ENCODE assay signal across 19 cellular contexts in genomic region chr18:27712066-27712465, GRCh38.
DNase-seq lines count a peak whose midpoint lies in the region; ATAC-seq, FAIRE-seq and TF ChIP-seq lines count a peak whose summit lies in the region.
"Had no signal": no experiment of that assay in that cellular context is flagged by ENCODE, and none has a peak within 500 bp of the region (broad histone marks: within the 10 kb centered on the region; RNA-seq: fewer than 3 reads in every experiment).

No MANE protein-coding gene starts in this region.

- H3K36me3 ChIP-seq in HAP-1 (replicated peaks) (no peaks in the 10 kb centered on the region), astrocyte (ENCODE audit: insufficient read depth, low read length) (no peaks in the 10 kb centered on the region), neuronal stem cell (replicated peaks in 1 of 2; ENCODE audit: control insufficient read depth in 2 of 2, insufficient read depth in 2 of 2, low read length in 2 of 2) (no peaks in the 10 kb centered on the region), thyroid gland (no peaks in the 10 kb centered on the region)
- H3K36me3 ChIP-seq: BE2C, right lobe of liver, suprapubic skin had no signal

- DNase-seq in HAP-1 (ENCODE audit: low spot score in 2 of 2) (peak; percentile 26 to 67), NCI-H345 (lab: John Stamatoyannopoulos, UW) (peak; percentile 65), astrocyte (ENCODE audit: low read depth) (no peak), neuronal stem cell (ENCODE audit: low spot score) (no peak), thyroid gland (no peak)
- no peak for DNase-seq in activated CD4-positive, alpha-beta T cell treated with anti-CD3 and anti-CD28 coated beads, Interleukin-2, amount 10 ng/mL, durations not matched to agents 7 days and 5 days
- DNase-seq: activated CD8-positive, alpha-beta memory T cell treated with anti-CD3 and anti-CD28 coated beads for 24 hours; activated effector memory CD4-positive, alpha-beta T cell treated with anti-CD3 and anti-CD28 coated beads, Interleukin-2, amount 50 U/mL, for 16 hours; aorta; BE2C; cortex of kidney; DND-41; NCI-H2227 treated with DMSO at 0.1 percent for 48 hours; right lobe of liver; stimulated activated CD4-positive, alpha-beta T cell treated with anti-CD3 and anti-CD28 coated beads, Interleukin-2, amount 100 ng/mL, for 24 hours had no signal

- H3K4me1 ChIP-seq in HAP-1, result peaks cover 13% of the 10 kb centered on the region
- H3K4me1 ChIP-seq in astrocyte (ENCODE audit: insufficient read depth, low read length), result peaks cover 32% of the 10 kb centered on the region
- peaks cover 8 to 33% of the 10 kb centered on the region in 2 donors for H3K4me1 ChIP-seq in neuronal stem cell (ENCODE audit: control insufficient read depth in 2 of 2, insufficient read depth in 1 of 2, low read depth in 1 of 2, low read length in 2 of 2)
- no peaks in the 10 kb centered on the region for H3K4me1 ChIP-seq in thyroid gland
- H3K4me1 ChIP-seq: BE2C, suprapubic skin had no signal

- H3K9ac ChIP-seq in astrocyte (ENCODE audit: low read length) (no peak overlapping the region), neuronal stem cell (ENCODE audit: low read depth, low read length, poor library complexity) (no peak overlapping the region)

- H3K4me2 ChIP-seq in astrocyte (ENCODE audit: low read length) (peak overlapping the region; percentile 10), neuronal stem cell (ENCODE audit: insufficient read depth, low read length, poor library complexity, severe bottlenecking) (no peak overlapping the region)

- no peak overlapping the region for H4K8ac ChIP-seq in neuronal stem cell (ENCODE audit: low read depth, low read length)

- in situ Hi-C loops in HAP-1 (cut with MboI; ENCODE audit: low sequenced_read_pairs), result no loop called here

- no peak for ATAC-seq in HG02571 (IDR thresholded peaks at IDR 0.05; ENCODE audit: unreplicated experiment)
- ATAC-seq: natural killer cell treated with Interleukin-12 subunit alpha and Interleukin-12 subunit beta and Interleukin-15 and Interleukin-18, amount 100 ng/mL, for 72 hours; Panc1; right lobe of liver had no signal

- no peak for TF ChIP-seq POLR2A in thyroid gland (IDR thresholded peaks at IDR 0.05)

- no peak overlapping the region for H3K4ac ChIP-seq in neuronal stem cell (ENCODE audit: low read length)

- H3K36me3 Mint-ChIP-seq in astrocyte (ENCODE audit: low read depth, unreplicated experiment), result no peaks in the 10 kb centered on the region
- H3K36me3 Mint-ChIP-seq in activated CD4-positive, alpha-beta T cell treated with anti-CD3 and anti-CD28 coated beads, Interleukin-2, amount 10 ng/mL, durations not matched to agents 7 days and 5 days (ENCODE audit: low read depth), result no peaks in the 10 kb centered on the region
- H3K36me3 Mint-ChIP-seq: natural killer cell treated with Interleukin-12 subunit alpha and Interleukin-12 subunit beta and Interleukin-15 and Interleukin-18, amount 100 ng/mL, for 72 hours had no signal

- no peak overlapping the region for H2BK12ac ChIP-seq in neuronal stem cell (ENCODE audit: low read length)

- H3K27ac Mint-ChIP-seq in astrocyte (ENCODE audit: unreplicated experiment), result peak overlapping the region; percentile 82
- H3K27ac Mint-ChIP-seq in activated CD4-positive, alpha-beta T cell treated with anti-CD3 and anti-CD28 coated beads, Interleukin-2, amount 10 ng/mL, durations not matched to agents 7 days and 5 days, result no peak overlapping the region
- H3K27ac Mint-ChIP-seq: natural killer cell treated with Interleukin-12 subunit alpha and Interleukin-12 subunit beta and Interleukin-15 and Interleukin-18, amount 100 ng/mL, for 72 hours had no signal

- H3K27me3 Mint-ChIP-seq in astrocyte (ENCODE audit: low read depth, unreplicated experiment), result no peaks in the 10 kb centered on the region
- no peaks in the 10 kb centered on the region for H3K27me3 Mint-ChIP-seq in activated CD4-positive, alpha-beta T cell treated with anti-CD3 and anti-CD28 coated beads, Interleukin-2, amount 10 ng/mL, durations not matched to agents 7 days and 5 days
- H3K27me3 Mint-ChIP-seq: natural killer cell treated with Interleukin-12 subunit alpha and Interleukin-12 subunit beta and Interleukin-15 and Interleukin-18, amount 100 ng/mL, for 72 hours had no signal

- H3K79me1 ChIP-seq in neuronal stem cell (ENCODE audit: low read depth, low read length), result no peaks in the 10 kb centered on the region

- H3K27me3 ChIP-seq in HAP-1 (ENCODE audit: low read depth) (no peaks in the 10 kb centered on the region), astrocyte (ENCODE audit: insufficient read depth, low read length) (no peaks in the 10 kb centered on the region), neuronal stem cell (ENCODE audit: control insufficient read depth in 3 of 3, insufficient read depth in 3 of 3, low read depth in 1 of 3, low read length in 3 of 3) (no peaks in the 10 kb centered on the region), thyroid gland (no peaks in the 10 kb centered on the region)
- H3K27me3 ChIP-seq: BE2C, right lobe of liver, suprapubic skin had no signal

- CTCF ChIA-PET in activated CD4-positive, alpha-beta T cell treated with anti-CD3 and anti-CD28 coated beads, Interleukin-2, amount 10 ng/mL, durations not matched to agents 7 days and 5 days (lab: Charles Lee), result interaction anchor here (0.6 kb wide), 1 partner anchor 77 kb away, joined by 4 read pairs; no protein-coding TSS in a partner anchor

- no peak overlapping the region for H3K18ac ChIP-seq in neuronal stem cell (ENCODE audit: low read length)

- POLR2A ChIA-PET in activated CD4-positive, alpha-beta T cell treated with anti-CD3 and anti-CD28 coated beads, Interleukin-2, amount 10 ng/mL, durations not matched to agents 7 days and 5 days (lab: Charles Lee), result no interaction called here

- no peak overlapping the region for H3K14ac ChIP-seq in neuronal stem cell (ENCODE audit: low read length)

- H4K20me1 ChIP-seq in astrocyte (ENCODE audit: insufficient read depth, low read length), result no peaks in the 10 kb centered on the region

- no peaks in the 10 kb centered on the region for H3K79me2 ChIP-seq in astrocyte (ENCODE audit: insufficient read depth, low read length)

- no peaks in the 10 kb centered on the region for H3K9me3 ChIP-seq in HAP-1
- H3K9me3 ChIP-seq in astrocyte (ENCODE audit: insufficient read depth, low read depth, low read length), result no peaks in the 10 kb centered on the region
- H3K9me3 ChIP-seq in neuronal stem cell (replicated peaks in 1 of 2; ENCODE audit: control insufficient read depth in 2 of 2, insufficient read depth in 1 of 2, low read depth in 1 of 2, low read length in 2 of 2), result peaks cover 0 to 18% of the 10 kb centered on the region in 2 donors
- no peaks in the 10 kb centered on the region for H3K9me3 ChIP-seq in thyroid gland
- H3K9me3 ChIP-seq: BE2C, right lobe of liver, suprapubic skin had no signal

- no peak overlapping the region for H3K23ac ChIP-seq in neuronal stem cell (ENCODE audit: low read depth, low read length, poor library complexity)

- no peak overlapping the region for H2BK15ac ChIP-seq in neuronal stem cell (ENCODE audit: low read length)

- H2BK120ac ChIP-seq in neuronal stem cell (ENCODE audit: low read depth, low read length), result no peak overlapping the region

- intact Hi-C loops in thyroid gland (cut with DNase I), result no loop called here

- no peak overlapping the region for H3K27ac ChIP-seq in astrocyte (ENCODE audit: low read depth, low read length)
- H3K27ac ChIP-seq in neuronal stem cell (replicated peaks; ENCODE audit: low read length), result peak overlapping the region; percentile 73
- no peak overlapping the region for H3K27ac ChIP-seq in thyroid gland
- H3K27ac ChIP-seq: right lobe of liver, suprapubic skin had no signal

- H2BK5ac ChIP-seq in neuronal stem cell (ENCODE audit: low read length), result no peak overlapping the region

- H3K9me3 Mint-ChIP-seq in astrocyte (ENCODE audit: unreplicated experiment), result peaks cover 7% of the 10 kb centered on the region
- H3K9me3 Mint-ChIP-seq in activated CD4-positive, alpha-beta T cell treated with anti-CD3 and anti-CD28 coated beads, Interleukin-2, amount 10 ng/mL, durations not matched to agents 7 days and 5 days, result peaks cover 7% of the 10 kb centered on the region

- H2AK5ac ChIP-seq in neuronal stem cell (ENCODE audit: low read depth, low read length), result no peak overlapping the region

- peaks cover 45% of the 10 kb centered on the region for H3K4me1 Mint-ChIP-seq in astrocyte (ENCODE audit: low read depth, unreplicated experiment)
- H3K4me1 Mint-ChIP-seq in activated CD4-positive, alpha-beta T cell treated with anti-CD3 and anti-CD28 coated beads, Interleukin-2, amount 10 ng/mL, durations not matched to agents 7 days and 5 days, result no peaks in the 10 kb centered on the region

- WGBS in neuronal stem cell (ENCODE audit: extremely low coverage in 2 of 2, insufficient read length in 2 of 2, insufficient replicate concordance in 1 of 2), 2 donors, result no CpG with 5 or more reads among the region's 2 CpGs
- 48 to 62% methylated on average over 2 of the region's 2 CpGs for WGBS in thyroid gland, 2 donors

- TF ChIP-seq CTCF in astrocyte (IDR thresholded peaks at IDR 0.05; ENCODE audit: insufficient read depth, low read depth, low read length) (no peak), thyroid gland (IDR thresholded peaks at IDR 0.05) (no peak)

- H3K4me3 Mint-ChIP-seq in astrocyte (ENCODE audit: unreplicated experiment), result no peak overlapping the region
- H3K4me3 Mint-ChIP-seq in activated CD4-positive, alpha-beta T cell treated with anti-CD3 and anti-CD28 coated beads, Interleukin-2, amount 10 ng/mL, durations not matched to agents 7 days and 5 days, result no peak overlapping the region
- H3K4me3 Mint-ChIP-seq: natural killer cell treated with Interleukin-12 subunit alpha and Interleukin-12 subunit beta and Interleukin-15 and Interleukin-18, amount 100 ng/mL, for 72 hours had no signal

- no peak for FAIRE-seq in astrocyte (lab: Jason Lieb, UNC)

- no peak overlapping the region for H2AFZ ChIP-seq in astrocyte (ENCODE audit: low read depth, low read length)
- H2AFZ ChIP-seq in neuronal stem cell (ENCODE audit: low read length), result peak overlapping the region; percentile 2

- H4K91ac ChIP-seq in neuronal stem cell (ENCODE audit: low read depth, low read length, poor library complexity), result no peak overlapping the region

- H3K4me3 ChIP-seq in HAP-1, result no peak overlapping the region
- no peak overlapping the region for H3K4me3 ChIP-seq in astrocyte (ENCODE audit: insufficient read depth, low read depth, low read length)
- H3K4me3 ChIP-seq in neuronal stem cell (ENCODE audit: low read length in 2 of 2), result no peak overlapping the region
- H3K4me3 ChIP-seq in thyroid gland (replicated peaks in 1 of 3), result no peak overlapping the region
- H3K4me3 ChIP-seq: right lobe of liver, suprapubic skin had no signal

Comparison
In these comparisons a context has a peak if more than half of its experiments do, and no peak if none do; other contexts are left out.
1. DNase-seq: peak in HAP-1 (2 of 2) and NCI-H345 (single experiment); none in astrocyte (single experiment), neuronal stem cell (single experiment), thyroid gland (0 of 2) and activated CD4-positive, alpha-beta T cell treated with anti-CD3 and anti-CD28 coated beads, Interleukin-2, amount 10 ng/mL, durations not matched to agents 7 days and 5 days (single experiment).